9 cellular contexts compared by ENCODE assay signal in genomic region chr14:99537399-99537798, GRCh38. TPM values are rescaled to one million over a fixed set of nuclear protein-coding genes. Genes with fewer than 3 reads are reported as not detected.
DNase-seq lines count a peak whose midpoint lies in the region; ATAC-seq and TF ChIP-seq lines count a peak whose summit lies in the region.
"Had no signal": no experiment of that assay in that cellular context is flagged by ENCODE, and none has a peak within 500 bp of the region (broad histone marks: within the 10 kb centered on the region; RNA-seq: fewer than 3 reads in every experiment).

No MANE protein-coding gene starts in this region.

- no peak for TF ChIP-seq CTCF in chondrocyte (IDR thresholded peaks at IDR 0.05)

- no peaks in the 10 kb centered on the region for H3K27me3 Mint-ChIP-seq in chondrocyte (ENCODE audit: low read depth)

- H3K4me3 Mint-ChIP-seq in chondrocyte (ENCODE audit: unreplicated experiment): no peak overlapping the region

- no peak for ATAC-seq in GM18868 (IDR thresholded peaks at IDR 0.05; ENCODE audit: unreplicated experiment)
- ATAC-seq in HG02642 (IDR thresholded peaks at IDR 0.05; ENCODE audit: poor library complexity, unreplicated experiment): no peak
- ATAC-seq in GM21447 (IDR thresholded peaks at IDR 0.05; ENCODE audit: unreplicated experiment): no peak
- ATAC-seq in activated CD4-positive, CD25-positive, alpha-beta regulatory T cell treated with anti-CD3 and anti-CD28 coated beads, Interleukin-2, amount 50 U/mL, for 24 hours: no peak

- no peaks in the 10 kb centered on the region for H3K9me3 Mint-ChIP-seq in chondrocyte (ENCODE audit: low read depth)

- peak overlapping the region; percentile 80 for H3K27ac Mint-ChIP-seq in chondrocyte (ENCODE audit: unreplicated experiment)

- DNase-seq in A172 (ENCODE audit: low spot score) (peak; percentile 71), HS-5 (ENCODE audit: low read depth) (peak; percentile 33), chondrocyte (ENCODE audit: low spot score) (no peak), kidney tubule cell (ENCODE audit: low spot score) (peak; percentile 71)
- DNase-seq: SIG-M5 had no signal

- no peaks in the 10 kb centered on the region for H3K36me3 Mint-ChIP-seq in chondrocyte (ENCODE audit: low read depth)

- H3K4me1 Mint-ChIP-seq in chondrocyte (ENCODE audit: low read depth): peaks cover 41% of the 10 kb centered on the region

RNA-seq across cellular contexts. Expression of gene CCNK, which starts 56.2 kb away (rescaled TPM):
- 5.0 and 7.5 TPM in 2 replicates for total RNA-seq in A172 (2014; rRNA removed; shearing (Covaris generic))
- total RNA-seq in chondrocyte: 57.3 to 62.3 TPM (median 62.3 TPM) in 3 replicates

RNA-seq across cellular contexts. Expression of gene SETD3, which starts 56.7 kb away (rescaled TPM):
- total RNA-seq in A172 (2014; rRNA removed; shearing (Covaris generic)): 35.2 and 39.0 TPM in 2 replicates
- total RNA-seq in chondrocyte: 54.2 to 55.1 TPM (median 54.5 TPM) in 3 replicates
